8 cellular contexts compared by ENCODE assay signal in genomic region chr17:12020595-12021590, GRCh38. TPM values are rescaled to one million over a fixed set of nuclear protein-coding genes. Genes with fewer than 3 reads are reported as not detected.
DNase-seq lines count a peak whose midpoint lies in the region; ATAC-seq and TF ChIP-seq lines count a peak whose summit lies in the region.

Gene MAP2K4 (plus strand): TSS chr17:12020877. CDS start chr17:12020887, 10 bp downstream.

- H3K4me3 Mint-ChIP-seq in activated T-helper 2 cell treated with anti-CD3 and anti-CD28 coated beads, Interferon-gamma antibody, Interleukin-2, Interleukin-4, amounts not matched to agents 10 μg/mL and 5 μg/mL and 100 μg/mL, durations not matched to agents 14 hours and 24 hours and 36 hours (ENCODE audit: low read depth) = peak within 1 kb of the TSS; percentile 72
- peak within 1 kb of the TSS; percentile 83 to 92 (median 89) for H3K4me3 Mint-ChIP-seq in nephron

- TF ChIP-seq RAD21 in Ishikawa (IDR thresholded peaks at IDR 0.05; ENCODE audit: low read depth) = no peak

- ATAC-seq in GM21576 (IDR thresholded peaks at IDR 0.05; ENCODE audit: unreplicated experiment) = peak; percentile 88
- ATAC-seq in stimulated activated naive CD8-positive, alpha-beta T cell treated with anti-CD3 and anti-CD28 coated beads, Interleukin-15, Interleukin-2, amounts not matched to agents 100 U/mL and 50 U/mL, for 24 hours = peak; percentile 99

- TF ChIP-seq EP300 in Ishikawa (IDR thresholded peaks at IDR 0.05; ENCODE audit: borderline replicate concordance) = no peak

- peak; percentile 10 for DNase-seq in DMS53 treated with DMSO at 0.1 percent for 48 hours (lab: John Stamatoyannopoulos, UW; ENCODE audit: unreplicated experiment)
- peak; percentile 82 for DNase-seq in RPMI8226
- DNase-seq in activated T-helper 2 cell treated with anti-CD3 and anti-CD28 coated beads, Interferon-gamma antibody, Interleukin-2, Interleukin-4, amounts not matched to agents 10 μg/mL and 5 μg/mL and 100 μg/mL, durations not matched to agents 14 hours and 24 hours and 36 hours (ENCODE audit: low spot score) = peak; percentile 91
- peak; percentile 90 for DNase-seq in fibroblast of pulmonary artery (ENCODE audit: low read depth)
- peak; percentile 95 for DNase-seq in stimulated activated naive CD8-positive, alpha-beta T cell treated with anti-CD3 and anti-CD28 coated beads, Interleukin-15, Interleukin-2, amounts not matched to agents 100 U/mL and 50 U/mL, for 24 hours

- peak within 1 kb of the TSS; percentile 63 for H3K4me3 ChIP-seq in fibroblast of pulmonary artery (replicated peaks; ENCODE audit: low read depth, low read length)

- H3K27ac Mint-ChIP-seq in activated T-helper 2 cell treated with anti-CD3 and anti-CD28 coated beads, Interferon-gamma antibody, Interleukin-2, Interleukin-4, amounts not matched to agents 10 μg/mL and 5 μg/mL and 100 μg/mL, durations not matched to agents 14 hours and 24 hours and 36 hours = peak within 1 kb of the TSS; percentile 38
- peak within 1 kb of the TSS; percentile 60 to 96 (median 90) for H3K27ac Mint-ChIP-seq in nephron

- H3K27me3 Mint-ChIP-seq in activated T-helper 2 cell treated with anti-CD3 and anti-CD28 coated beads, Interferon-gamma antibody, Interleukin-2, Interleukin-4, amounts not matched to agents 10 μg/mL and 5 μg/mL and 100 μg/mL, durations not matched to agents 14 hours and 24 hours and 36 hours (ENCODE audit: low read depth) = peaks cover 14% of the 10 kb centered on the region
- H3K27me3 Mint-ChIP-seq in nephron (ENCODE audit: low read depth) = peaks cover 3% of the 10 kb centered on the region

- no peaks in the 10 kb centered on the region for H3K9me3 Mint-ChIP-seq in activated T-helper 2 cell treated with anti-CD3 and anti-CD28 coated beads, Interferon-gamma antibody, Interleukin-2, Interleukin-4, amounts not matched to agents 10 μg/mL and 5 μg/mL and 100 μg/mL, durations not matched to agents 14 hours and 24 hours and 36 hours
- H3K9me3 Mint-ChIP-seq in nephron = no peaks in the 10 kb centered on the region

- intact Hi-C loops in activated T-helper 2 cell treated with anti-CD3 and anti-CD28 coated beads, Interferon-gamma antibody, Interleukin-2, Interleukin-4, amounts not matched to agents 10 μg/mL and 5 μg/mL and 100 μg/mL, durations not matched to agents 14 hours and 24 hours and 36 hours (cut with micrococcal nuclease) = loop anchor here (1.0 kb wide), 1 partner anchor 24 kb away; the partner anchor contains the start of gene ZNF18

- H3K36me3 Mint-ChIP-seq in activated T-helper 2 cell treated with anti-CD3 and anti-CD28 coated beads, Interferon-gamma antibody, Interleukin-2, Interleukin-4, amounts not matched to agents 10 μg/mL and 5 μg/mL and 100 μg/mL, durations not matched to agents 14 hours and 24 hours and 36 hours (ENCODE audit: low read depth) = peaks cover 3% of the 10 kb centered on the region
- no peaks in the 10 kb centered on the region for H3K36me3 Mint-ChIP-seq in nephron (ENCODE audit: low read depth)

- TF ChIP-seq CTCF in fibroblast of pulmonary artery (IDR thresholded peaks at IDR 0.05; ENCODE audit: low read length, missing control alignments) = no peak
- TF ChIP-seq CTCF in nephron (IDR thresholded peaks at IDR 0.05; ENCODE audit: unreplicated experiment in 3 of 3) = no peak

- peaks cover 36% of the 10 kb centered on the region for H3K4me1 Mint-ChIP-seq in activated T-helper 2 cell treated with anti-CD3 and anti-CD28 coated beads, Interferon-gamma antibody, Interleukin-2, Interleukin-4, amounts not matched to agents 10 μg/mL and 5 μg/mL and 100 μg/mL, durations not matched to agents 14 hours and 24 hours and 36 hours (ENCODE audit: low read depth)
- peaks cover 22% of the 10 kb centered on the region for H3K4me1 Mint-ChIP-seq in nephron

TF ChIP-seq in Ishikawa, 13 proteins besides CTCF, POLR2A, EP300 and RAD21:
- TF ChIP-seq EGR1 (IDR thresholded peaks at IDR 0.05) = peak; percentile 27; the same call in 1 of the 2 replicates
- TF ChIP-seq TCF12 (IDR thresholded peaks at IDR 0.05; ENCODE audit: low read depth) = no peak
- TF ChIP-seq NFIC (IDR thresholded peaks at IDR 0.05) = no peak
- TF ChIP-seq, protein P1, sequence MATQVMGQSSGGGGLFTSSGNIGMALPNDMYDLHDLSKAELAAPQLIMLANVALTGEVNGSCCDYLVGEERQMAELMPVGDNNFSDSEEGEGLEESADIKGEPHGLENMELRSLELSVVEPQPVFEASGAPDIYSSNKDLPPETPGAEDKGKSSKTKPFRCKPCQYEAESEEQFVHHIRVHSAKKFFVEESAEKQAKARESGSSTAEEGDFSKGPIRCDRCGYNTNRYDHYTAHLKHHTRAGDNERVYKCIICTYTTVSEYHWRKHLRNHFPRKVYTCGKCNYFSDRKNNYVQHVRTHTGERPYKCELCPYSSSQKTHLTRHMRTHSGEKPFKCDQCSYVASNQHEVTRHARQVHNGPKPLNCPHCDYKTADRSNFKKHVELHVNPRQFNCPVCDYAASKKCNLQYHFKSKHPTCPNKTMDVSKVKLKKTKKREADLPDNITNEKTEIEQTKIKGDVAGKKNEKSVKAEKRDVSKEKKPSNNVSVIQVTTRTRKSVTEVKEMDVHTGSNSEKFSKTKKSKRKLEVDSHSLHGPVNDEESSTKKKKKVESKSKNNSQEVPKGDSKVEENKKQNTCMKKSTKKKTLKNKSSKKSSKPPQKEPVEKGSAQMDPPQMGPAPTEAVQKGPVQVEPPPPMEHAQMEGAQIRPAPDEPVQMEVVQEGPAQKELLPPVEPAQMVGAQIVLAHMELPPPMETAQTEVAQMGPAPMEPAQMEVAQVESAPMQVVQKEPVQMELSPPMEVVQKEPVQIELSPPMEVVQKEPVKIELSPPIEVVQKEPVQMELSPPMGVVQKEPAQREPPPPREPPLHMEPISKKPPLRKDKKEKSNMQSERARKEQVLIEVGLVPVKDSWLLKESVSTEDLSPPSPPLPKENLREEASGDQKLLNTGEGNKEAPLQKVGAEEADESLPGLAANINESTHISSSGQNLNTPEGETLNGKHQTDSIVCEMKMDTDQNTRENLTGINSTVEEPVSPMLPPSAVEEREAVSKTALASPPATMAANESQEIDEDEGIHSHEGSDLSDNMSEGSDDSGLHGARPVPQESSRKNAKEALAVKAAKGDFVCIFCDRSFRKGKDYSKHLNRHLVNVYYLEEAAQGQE (IDR thresholded peaks at IDR 0.05; ENCODE audit: low read depth) = no peak
- TF ChIP-seq, protein P2, sequence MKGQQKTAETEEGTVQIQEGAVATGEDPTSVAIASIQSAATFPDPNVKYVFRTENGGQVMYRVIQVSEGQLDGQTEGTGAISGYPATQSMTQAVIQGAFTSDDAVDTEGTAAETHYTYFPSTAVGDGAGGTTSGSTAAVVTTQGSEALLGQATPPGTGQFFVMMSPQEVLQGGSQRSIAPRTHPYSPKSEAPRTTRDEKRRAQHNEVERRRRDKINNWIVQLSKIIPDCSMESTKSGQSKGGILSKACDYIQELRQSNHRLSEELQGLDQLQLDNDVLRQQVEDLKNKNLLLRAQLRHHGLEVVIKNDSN (IDR thresholded peaks at IDR 0.05) = no peak
- TF ChIP-seq ZBTB7A (IDR thresholded peaks at IDR 0.05; ENCODE audit: low read depth) = no peak
- no peak for TF ChIP-seq FOXM1 (IDR thresholded peaks at IDR 0.05; ENCODE audit: borderline replicate concordance, low read depth)
- TF ChIP-seq, protein P3, sequence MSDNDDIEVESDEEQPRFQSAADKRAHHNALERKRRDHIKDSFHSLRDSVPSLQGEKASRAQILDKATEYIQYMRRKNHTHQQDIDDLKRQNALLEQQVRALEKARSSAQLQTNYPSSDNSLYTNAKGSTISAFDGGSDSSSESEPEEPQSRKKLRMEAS (IDR thresholded peaks at IDR 0.05) = peak; percentile 21; the same call in 1 of the 2 replicates
- no peak for TF ChIP-seq CREB1 (IDR thresholded peaks at IDR 0.05; ENCODE audit: low read depth)
- peak; percentile 87 for TF ChIP-seq YY1 (IDR thresholded peaks at IDR 0.05; ENCODE audit: low read depth)
- TF ChIP-seq TAF1 (IDR thresholded peaks at IDR 0.05; ENCODE audit: low read depth) = peak; percentile 83
- TF ChIP-seq CEBPB (IDR thresholded peaks at IDR 0.05) = no peak

RNA-seq across cellular contexts. Expression of gene MAP2K4, which starts in this region (rescaled TPM):
- 32.5 and 32.6 TPM in 2 replicates for total RNA-seq in activated T-helper 2 cell treated with anti-CD3 and anti-CD28 coated beads, Interferon-gamma antibody, Interleukin-2, Interleukin-4, amounts not matched to agents 10 μg/mL and 5 μg/mL and 100 μg/mL, durations not matched to agents 14 hours and 24 hours and 36 hours

Comparison
In these comparisons a context has a peak if more than half of its experiments do, and no peak if none do; other contexts are left out.
1. Peak in every context shown above with its lines: DNase-seq, ATAC-seq and H3K4me3 ChIP-seq.
2. DNase-seq: peak in every context shown above with its lines; median percentile 95 in stimulated activated naive CD8-positive, alpha-beta T cell treated with anti-CD3 and anti-CD28 coated beads, Interleukin-15, Interleukin-2, amounts not matched to agents 100 U/mL and 50 U/mL, for 24 hours; 91 in activated T-helper 2 cell treated with anti-CD3 and anti-CD28 coated beads, Interferon-gamma antibody, Interleukin-2, Interleukin-4, amounts not matched to agents 10 μg/mL and 5 μg/mL and 100 μg/mL, durations not matched to agents 14 hours and 24 hours and 36 hours; 90 in fibroblast of pulmonary artery; 82 in RPMI8226; 10 in DMS53 treated with DMSO at 0.1 percent for 48 hours.